In the genomic region with DNA sequence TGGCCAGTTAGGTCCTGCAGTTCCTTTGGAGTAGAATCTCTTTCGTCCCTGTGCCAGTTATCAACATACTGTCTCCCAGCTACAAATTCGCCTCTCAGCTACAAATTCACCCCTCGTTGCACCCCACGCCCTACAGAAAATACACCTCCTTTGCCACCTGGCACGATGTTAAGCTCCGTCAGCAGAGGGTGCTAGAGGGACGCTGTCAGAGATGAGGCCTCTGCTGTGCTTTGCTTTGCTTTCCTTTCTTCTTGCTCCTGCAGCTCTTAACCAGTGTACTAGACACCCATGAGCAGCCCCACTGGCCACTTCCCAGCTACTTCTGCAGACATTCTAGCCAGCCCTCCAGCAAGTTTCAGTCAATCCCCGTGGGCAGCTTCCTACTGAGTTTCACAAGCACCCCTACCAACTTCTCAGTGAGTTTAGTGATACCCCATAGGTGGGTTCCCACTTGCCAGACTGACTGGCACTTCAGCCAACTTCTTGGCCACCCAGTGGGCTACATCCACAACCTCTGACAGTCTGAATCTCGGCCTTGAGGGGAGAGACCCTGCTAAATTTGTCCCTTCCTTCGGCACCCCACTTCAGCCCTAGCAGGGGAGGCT, we compare ENCODE assay signal across 8 cellular contexts. TPM values are rescaled to one million over a fixed set of nuclear protein-coding genes. Genes with fewer than 3 reads are reported as not detected.
DNase-seq lines count a peak whose midpoint lies in the region; ATAC-seq and TF ChIP-seq lines count a peak whose summit lies in the region.

No MANE protein-coding gene starts in this region.

- no peaks in the 10 kb centered on the region for H3K36me3 ChIP-seq in BJ (ENCODE audit: control insufficient read depth, insufficient read depth, low read length)

- peak overlapping the region; percentile 21 for H3K27ac Mint-ChIP-seq in MCF 10A (ENCODE audit: low read depth, unreplicated experiment)
- H3K27ac Mint-ChIP-seq in immature natural killer cell, result peak overlapping the region in 5 of 6 donors; percentile 5 to 62 (median 51)

- ATAC-seq in GM21390 (IDR thresholded peaks at IDR 0.05; ENCODE audit: unreplicated experiment) (peak; percentile 51), GM21737 (IDR thresholded peaks at IDR 0.05; ENCODE audit: unreplicated experiment) (no peak)

- H3K4me1 Mint-ChIP-seq in MCF 10A (ENCODE audit: insufficient read depth, unreplicated experiment) (peaks cover 8% of the 10 kb centered on the region), immature natural killer cell (peaks cover 3 to 7% of the 10 kb centered on the region in 2 donors)

- CTCF ChIA-PET in BJ (lab: Yijun Ruan, JAX), result interaction anchor here (0.7 to 3.7 kb wide), 39 partner anchors 9 to 494 kb away, joined by 3 to 42 read pairs (median 4); a partner anchor contains a TSS
- CTCF ChIA-PET in MCF 10A (lab: Yijun Ruan, JAX), result interaction anchor here (0.6 to 4.0 kb wide), 29 partner anchors 11 to 598 kb away, joined by 3 to 46 read pairs (median 4); a partner anchor contains a TSS

- intact Hi-C loops in MCF 10A (cut with micrococcal nuclease), result loop anchor here (1.0 kb wide), 3 partner anchors 134 to 242 kb away; no protein-coding TSS in a partner anchor

- H3K27me3 ChIP-seq in BJ (ENCODE audit: control insufficient read depth, insufficient read depth, low read length), result peaks cover 2% of the 10 kb centered on the region

- H3K4me3 Mint-ChIP-seq in MCF 10A (ENCODE audit: unreplicated experiment) (no peak overlapping the region), immature natural killer cell (no peak overlapping the region)

- H3K36me3 Mint-ChIP-seq in MCF 10A (ENCODE audit: insufficient read depth, unreplicated experiment), result peaks cover 13% of the 10 kb centered on the region
- H3K36me3 Mint-ChIP-seq in immature natural killer cell, result peaks cover 0 to 4% (median 0%) of the 10 kb centered on the region in 3 donors

- TF ChIP-seq CTCF in BJ (IDR thresholded peaks at IDR 0.05; ENCODE audit: insufficient read depth, low read depth, low read length) (peak; percentile 94), VCaP (conservative IDR thresholded peaks at IDR 0.05) (peak; percentile 93), MCF 10A (IDR thresholded peaks at IDR 0.05; ENCODE audit: unreplicated experiment) (peak; percentile 90)

- no peak overlapping the region for H3K27ac ChIP-seq in VCaP

- H3K27me3 Mint-ChIP-seq in MCF 10A (ENCODE audit: insufficient read depth, unreplicated experiment), result no peaks in the 10 kb centered on the region
- H3K27me3 Mint-ChIP-seq in immature natural killer cell (ENCODE audit: low read depth in 3 of 3), result no peaks in the 10 kb centered on the region

- POLR2A ChIA-PET in BJ (lab: Charles Lee), result interaction anchor here (0.7 kb wide), 1 partner anchor 11 kb away, joined by 12 read pairs; no protein-coding TSS in a partner anchor
- POLR2A ChIA-PET in MCF 10A (lab: Yijun Ruan, JAX), result interaction anchor here (0.8 to 1.8 kb wide), 7 partner anchors 12 to 405 kb away, joined by 3 to 11 read pairs (median 4); a partner anchor contains a TSS

- DNase-seq in BJ (ENCODE audit: low read depth) (no peak), NCI-H2081 (lab: John Stamatoyannopoulos, UW) (peak; percentile 74 to 75), MCF 10A (ENCODE audit: unreplicated experiment) (peak; percentile 78), immature natural killer cell (peak; percentile 67 to 74 (median 69))
- DNase-seq in stimulated activated CD4-positive, alpha-beta T cell treated with anti-CD3 and anti-CD28 coated beads, Interleukin-15, amount 100 ng/mL, for 1 hour (ENCODE audit: low read depth in 1 of 2, low spot score in 1 of 2), result peak; percentile 59 to 63

- no peaks in the 10 kb centered on the region for H3K9me3 Mint-ChIP-seq in MCF 10A (ENCODE audit: unreplicated experiment)
- H3K9me3 Mint-ChIP-seq in immature natural killer cell, result peaks cover 0 to 2% (median 0%) of the 10 kb centered on the region in 6 donors

- no TSS peak for BruUV-seq in MCF 10A (replicated peaks; lab: Mats Ljungman, UMichigan)

- H3K4me3 ChIP-seq in BJ (ENCODE audit: low read depth, low read length), result no peak overlapping the region

RNA-seq across cellular contexts. Expression of a gene that starts 21.8 kb away (rescaled TPM):
- polyA plus RNA-seq in BJ (2011; rRNA removed) (1.9 and 4.0 TPM in 2 replicates), immature natural killer cell (10 to 100 TPM; 12.8 to 21.7 (median 16.5) TPM)
- polyA minus RNA-seq in BJ (2011; rRNA and poly(A)+ RNA removed), result 1.5 and 2.1 TPM in 2 replicates
- 13.3 and 13.9 TPM in 2 replicates for total RNA-seq in MCF 10A (2022)

RNA-seq across cellular contexts. Expression of a gene that starts 21.8 kb away (rescaled TPM):
- polyA plus RNA-seq in BJ (2011; rRNA removed), result 0.91 and 1.5 TPM in 2 replicates
- 0.62 and 0.90 TPM in 2 replicates for polyA minus RNA-seq in BJ (2011; rRNA and poly(A)+ RNA removed)
- total RNA-seq in MCF 10A (2022), result 2.8 and 3.1 TPM in 2 replicates
- polyA plus RNA-seq in immature natural killer cell, result 1 to 10 TPM in 1 of 3 donors, under 1 TPM in 1, not detected in 1; 0.41 to 1.6 TPM

RNA-seq across cellular contexts. Expression of a gene that starts 41.8 kb away (rescaled TPM):
- 37.5 and 58.3 TPM in 2 replicates for polyA plus RNA-seq in BJ (2011; rRNA removed)
- polyA minus RNA-seq in BJ (2011; rRNA and poly(A)+ RNA removed), result 31.3 and 39.2 TPM in 2 replicates
- 42.8 and 50.2 TPM in 2 replicates for total RNA-seq in MCF 10A (2022)
- polyA plus RNA-seq in immature natural killer cell, result 10 to 100 TPM; 55.0 to 56.1 (median 55.0) TPM
